In genomic region chr20:56166781-56167465, GRCh38 we compare ENCODE assay signal across 24 cellular contexts.
A peak's percentile ranks its signal among the peaks of the same experiment; 100 is the strongest.
DNase-seq lines count a peak whose midpoint lies in the region; ATAC-seq and TF ChIP-seq lines count a peak whose summit lies in the region.
"Had no signal": no experiment of that assay in that cellular context is flagged by ENCODE, and none has a peak within 500 bp of the region (broad histone marks: within the 10 kb centered on the region; RNA-seq: fewer than 3 reads in every experiment).

No MANE protein-coding gene starts in this region.

- peak overlapping the region; percentile 23; the same call in 1 of the 2 replicates for H3K4me3 ChIP-seq in BE2C (ENCODE audit: low read depth, low read length)
- H3K4me3 ChIP-seq: adrenal gland; BLaER1 treated with 17β-estradiol and CSF1 and Interleukin-3, amounts not matched to agents 10 nM and 100 nM; right lobe of liver; SK-N-MC; thoracic aorta had no signal

- DNase-seq in BE2C (peak; percentile 83), DMS79 treated with DMSO at 0.1 percent for 48 hours (lab: John Stamatoyannopoulos, UW) (peak; percentile 57), NCI-H2029 (lab: John Stamatoyannopoulos, UW) (peak; percentile 66), NCI-H748 treated with DMSO at 0.1 percent for 48 hours (lab: John Stamatoyannopoulos, UW) (peak; percentile 36), T-helper 1 cell (no peak)
- DNase-seq: activated CD4-positive, alpha-beta T cell treated with anti-CD3 and anti-CD28 coated beads, Interleukin-2, amount 10 ng/mL, durations not matched to agents 24 days and 14 days; activated naive CD4-positive, alpha-beta T cell treated with Interleukin-2 at 50 U/mL for 16 hours; activated T-cell treated with anti-CD3 and anti-CD28 coated beads, Interleukin-2, amount 50 U/mL, for 4 hours; Calu3; glutamatergic neuron; GOT3; MV-4-11; NCI-H345; right lobe of liver; stimulated activated CD4-positive, alpha-beta T cell treated with anti-CD3 and anti-CD28 coated beads, Interleukin-12 subunit alpha, Interleukin-12 subunit beta, amount 100 ng/mL, for 4 hours; stimulated activated naive CD8-positive, alpha-beta T cell treated with anti-CD3 and anti-CD28 coated beads, Interleukin-15, Interleukin-2, amounts not matched to agents 100 U/mL and 50 U/mL, for 24 hours; T-helper 2 cell had no signal

- H3K4me1 ChIP-seq in BE2C, result peaks cover 5% of the 10 kb centered on the region
- H3K4me1 ChIP-seq: BLaER1 treated with 17β-estradiol and CSF1 and Interleukin-3, amounts not matched to agents 10 nM and 100 nM had no signal

- ATAC-seq in GM18861 (IDR thresholded peaks at IDR 0.05; ENCODE audit: unreplicated experiment) (no peak), HG03565 (IDR thresholded peaks at IDR 0.05; ENCODE audit: unreplicated experiment) (no peak), HG03432 (IDR thresholded peaks at IDR 0.05; ENCODE audit: unreplicated experiment) (no peak)
- ATAC-seq: activated T-cell treated with anti-CD3 and anti-CD28 coated beads, Interleukin-2, amount 50 U/mL, for 4 hours; stimulated activated naive CD8-positive, alpha-beta T cell treated with anti-CD3 and anti-CD28 coated beads, Interleukin-15, Interleukin-2, amounts not matched to agents 100 U/mL and 50 U/mL, for 24 hours had no signal

- H3K9me3 ChIP-seq in BE2C, result no peaks in the 10 kb centered on the region
- H3K9me3 ChIP-seq: adrenal gland, right lobe of liver, thoracic aorta had no signal

- TF ChIP-seq CTCF in BE2C (IDR thresholded peaks at IDR 0.05; ENCODE audit: low read depth, low read length), result peak; percentile 28

- no peaks in the 10 kb centered on the region for H3K27me3 ChIP-seq in BE2C
- H3K27me3 ChIP-seq: adrenal gland; BLaER1 treated with 17β-estradiol and CSF1 and Interleukin-3, amounts not matched to agents 10 nM and 100 nM; right lobe of liver had no signal

- H3K36me3 ChIP-seq in BE2C, result no peaks in the 10 kb centered on the region
- H3K36me3 ChIP-seq: adrenal gland; BLaER1 treated with 17β-estradiol and CSF1 and Interleukin-3, amounts not matched to agents 10 nM and 100 nM; right lobe of liver; thoracic aorta had no signal

Comparison
In these comparisons a context has a peak if more than half of its experiments do, and no peak if none do; other contexts are left out.
1. DNase-seq: peak in BE2C (single experiment), DMS79 treated with DMSO at 0.1 percent for 48 hours (single experiment), NCI-H2029 (single experiment) and NCI-H748 treated with DMSO at 0.1 percent for 48 hours (single experiment); none in T-helper 1 cell (0 of 5).